24 cellular contexts compared by ENCODE assay signal in genomic region chr18:78140294-78140693, GRCh38.
A peak's percentile ranks its signal among the peaks of the same experiment; 100 is the strongest.
DNase-seq lines count a peak whose midpoint lies in the region; ATAC-seq and TF ChIP-seq lines count a peak whose summit lies in the region.
"Had no signal": no experiment of that assay in that cellular context is flagged by ENCODE, and none has a peak within 500 bp of the region (broad histone marks: within the 10 kb centered on the region; RNA-seq: fewer than 3 reads in every experiment).

No MANE protein-coding gene starts in this region.

- no peak overlapping the region for H3K27ac ChIP-seq in right atrium auricular region
- H3K27ac ChIP-seq in heart right ventricle: no peak overlapping the region
- H3K27ac ChIP-seq in esophagus muscularis mucosa (replicated peaks in 1 of 4): no peak overlapping the region
- H3K27ac ChIP-seq: BLaER1 had no signal

- no peak overlapping the region for H3K27ac Mint-ChIP-seq in osteocyte (ENCODE audit: unreplicated experiment)
- H3K27ac Mint-ChIP-seq: CD14-positive monocyte; CD4-positive, alpha-beta memory T cell; CD4-positive, CD25-positive, alpha-beta regulatory T cell; CD8-positive, alpha-beta memory T cell had no signal

- H3K4me1 ChIP-seq in right atrium auricular region (no peaks in the 10 kb centered on the region), heart right ventricle (no peaks in the 10 kb centered on the region), esophagus muscularis mucosa (no peaks in the 10 kb centered on the region)
- H3K4me1 ChIP-seq: BE2C, BLaER1 had no signal

- no peak for TF ChIP-seq CTCF in right atrium auricular region (IDR thresholded peaks at IDR 0.05)
- TF ChIP-seq CTCF in heart right ventricle (IDR thresholded peaks at IDR 0.05): no peak
- TF ChIP-seq CTCF in esophagus muscularis mucosa (IDR thresholded peaks at IDR 0.05): no peak
- no peak for TF ChIP-seq CTCF in osteocyte (IDR thresholded peaks at IDR 0.05)

- no peak for TF ChIP-seq EP300 in esophagus muscularis mucosa (IDR thresholded peaks at IDR 0.05)

- H3K27me3 ChIP-seq in right atrium auricular region: no peaks in the 10 kb centered on the region
- peaks cover 0 to 39% (median 7%) of the 10 kb centered on the region in 7 donors for H3K27me3 ChIP-seq in heart right ventricle
- H3K27me3 ChIP-seq in esophagus muscularis mucosa: peaks cover 0 to 14% (median 0%) of the 10 kb centered on the region in 4 donors
- H3K27me3 ChIP-seq: BE2C, BLaER1 had no signal

- no peaks in the 10 kb centered on the region for H3K36me3 Mint-ChIP-seq in osteocyte (ENCODE audit: unreplicated experiment)
- H3K36me3 Mint-ChIP-seq: CD14-positive monocyte; CD4-positive, alpha-beta memory T cell; CD4-positive, CD25-positive, alpha-beta regulatory T cell; CD8-positive, alpha-beta memory T cell had no signal

- no peak overlapping the region for H3K4me3 ChIP-seq in right atrium auricular region
- no peak overlapping the region for H3K4me3 ChIP-seq in heart right ventricle
- H3K4me3 ChIP-seq in esophagus muscularis mucosa: no peak overlapping the region
- H3K4me3 ChIP-seq: BLaER1, GM12878 had no signal

- peaks cover 36% of the 10 kb centered on the region for H3K9me3 Mint-ChIP-seq in osteocyte (ENCODE audit: unreplicated experiment)

- H3K4me1 Mint-ChIP-seq in osteocyte (ENCODE audit: unreplicated experiment): no peaks in the 10 kb centered on the region
- H3K4me1 Mint-ChIP-seq: CD14-positive monocyte; CD4-positive, alpha-beta memory T cell; CD4-positive, CD25-positive, alpha-beta regulatory T cell; CD8-positive, alpha-beta memory T cell had no signal

- H3K36me3 ChIP-seq in right atrium auricular region (no peaks in the 10 kb centered on the region), heart right ventricle (no peaks in the 10 kb centered on the region), esophagus muscularis mucosa (no peaks in the 10 kb centered on the region)
- H3K36me3 ChIP-seq: BE2C, BLaER1 had no signal

- DNase-seq in right atrium auricular region (ENCODE audit: low spot score) (peak; percentile 38), heart right ventricle (no peak), esophagus muscularis mucosa (ENCODE audit: extremely low spot score) (peak; percentile 66), osteocyte (ENCODE audit: extremely low spot score, unreplicated experiment) (peak; percentile 57), hypothalamus (lab: John Stamatoyannopoulos, UW) (no peak), NCI-H1092 (lab: John Stamatoyannopoulos, UW) (no peak)
- DNase-seq: 8988T; ACHN; BE2C; C1 segment of cervical spinal cord; CD4-positive, alpha-beta memory T cell; CD4-positive, CD25-positive, alpha-beta regulatory T cell; CD8-positive, alpha-beta memory T cell; COR-L47; DMS 273 treated with DMSO at 0.1 percent for 48 hours; DMS153; DMS53; DMS79; DND-41; EL; GDM1 had no signal

- intact Hi-C loops in heart right ventricle (cut with DNase I): no loop called here
- intact Hi-C loops in esophagus muscularis mucosa (cut with DNase I): no loop called here

- ATAC-seq in heart right ventricle: no peak
- ATAC-seq: GM12878 had no signal

- 81 to 87% methylated on average over 9 of the region's 9 CpGs for WGBS in heart right ventricle, 2 donors
- WGBS in esophagus muscularis mucosa: 86% methylated on average over 9 of the region's 9 CpGs

- H3K27me3 Mint-ChIP-seq in osteocyte (ENCODE audit: unreplicated experiment): no peaks in the 10 kb centered on the region

- H3K9me3 ChIP-seq in right atrium auricular region: no peaks in the 10 kb centered on the region
- no peaks in the 10 kb centered on the region for H3K9me3 ChIP-seq in heart right ventricle
- H3K9me3 ChIP-seq in esophagus muscularis mucosa: no peaks in the 10 kb centered on the region
- H3K9me3 ChIP-seq: BE2C, BLaER1 had no signal

- no peak overlapping the region for H3K4me3 Mint-ChIP-seq in osteocyte (ENCODE audit: unreplicated experiment)
- H3K4me3 Mint-ChIP-seq: CD14-positive monocyte; CD4-positive, alpha-beta memory T cell; CD4-positive, CD25-positive, alpha-beta regulatory T cell; CD8-positive, alpha-beta memory T cell had no signal

- TF ChIP-seq POLR2A in esophagus muscularis mucosa (IDR thresholded peaks at IDR 0.05; ENCODE audit: low read depth): no peak

Comparison
In these comparisons a context has a peak if more than half of its experiments do, and no peak if none do; other contexts are left out.
1. DNase-seq: peak in right atrium auricular region (single experiment), esophagus muscularis mucosa (single experiment) and osteocyte (single experiment); none in heart right ventricle (0 of 2), hypothalamus (0 of 51) and NCI-H1092 (single experiment).